Comparison of ENCODE assay signal across 1 cellular context in the genomic region with DNA sequence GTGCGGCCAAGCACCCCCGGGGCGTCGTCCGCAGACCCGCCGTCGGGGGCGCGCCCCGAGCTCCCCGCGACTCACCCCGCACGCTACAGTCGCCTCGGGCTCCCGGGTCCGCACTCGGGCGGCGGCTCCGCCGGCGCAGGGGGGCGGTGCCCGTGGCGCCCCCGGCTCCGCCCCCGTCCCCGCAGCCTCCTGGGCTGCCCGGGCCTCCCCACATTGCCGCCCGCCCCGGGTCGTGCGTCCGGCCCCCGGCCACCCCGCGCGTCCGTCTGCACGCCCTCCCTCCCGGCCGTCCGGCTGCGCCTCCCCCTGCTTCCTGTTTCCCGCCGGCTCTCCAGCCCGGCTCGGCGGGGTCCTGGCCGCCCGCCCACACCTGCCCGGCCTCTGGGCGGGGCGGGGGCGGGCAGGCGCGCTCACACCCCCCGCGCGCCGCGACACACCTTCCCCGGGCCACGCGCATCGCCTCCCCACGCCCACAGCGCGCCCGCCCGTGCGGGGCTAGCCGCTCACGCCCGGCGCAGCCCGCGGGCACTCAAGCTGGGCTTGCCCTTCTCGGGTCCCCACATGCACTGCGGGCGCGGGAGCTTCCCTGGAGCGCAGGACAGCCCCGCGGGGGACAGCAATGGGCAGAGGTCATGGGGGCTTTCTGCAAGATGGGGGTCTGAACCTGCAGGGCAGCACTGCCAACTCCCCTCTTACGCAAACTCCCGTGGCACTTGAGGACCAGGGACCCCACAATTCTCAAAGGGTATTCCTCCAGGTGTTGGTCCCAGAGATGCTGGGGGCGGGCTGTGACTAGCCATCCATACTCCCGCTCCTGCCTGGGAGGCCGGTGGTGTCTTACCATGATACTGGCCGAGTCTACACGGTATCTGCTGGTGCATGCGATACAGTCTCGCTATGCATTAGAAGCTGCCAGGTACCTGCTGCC.
TF ChIP-seq lines count a peak whose summit lies in the region.

A gene with protein sequence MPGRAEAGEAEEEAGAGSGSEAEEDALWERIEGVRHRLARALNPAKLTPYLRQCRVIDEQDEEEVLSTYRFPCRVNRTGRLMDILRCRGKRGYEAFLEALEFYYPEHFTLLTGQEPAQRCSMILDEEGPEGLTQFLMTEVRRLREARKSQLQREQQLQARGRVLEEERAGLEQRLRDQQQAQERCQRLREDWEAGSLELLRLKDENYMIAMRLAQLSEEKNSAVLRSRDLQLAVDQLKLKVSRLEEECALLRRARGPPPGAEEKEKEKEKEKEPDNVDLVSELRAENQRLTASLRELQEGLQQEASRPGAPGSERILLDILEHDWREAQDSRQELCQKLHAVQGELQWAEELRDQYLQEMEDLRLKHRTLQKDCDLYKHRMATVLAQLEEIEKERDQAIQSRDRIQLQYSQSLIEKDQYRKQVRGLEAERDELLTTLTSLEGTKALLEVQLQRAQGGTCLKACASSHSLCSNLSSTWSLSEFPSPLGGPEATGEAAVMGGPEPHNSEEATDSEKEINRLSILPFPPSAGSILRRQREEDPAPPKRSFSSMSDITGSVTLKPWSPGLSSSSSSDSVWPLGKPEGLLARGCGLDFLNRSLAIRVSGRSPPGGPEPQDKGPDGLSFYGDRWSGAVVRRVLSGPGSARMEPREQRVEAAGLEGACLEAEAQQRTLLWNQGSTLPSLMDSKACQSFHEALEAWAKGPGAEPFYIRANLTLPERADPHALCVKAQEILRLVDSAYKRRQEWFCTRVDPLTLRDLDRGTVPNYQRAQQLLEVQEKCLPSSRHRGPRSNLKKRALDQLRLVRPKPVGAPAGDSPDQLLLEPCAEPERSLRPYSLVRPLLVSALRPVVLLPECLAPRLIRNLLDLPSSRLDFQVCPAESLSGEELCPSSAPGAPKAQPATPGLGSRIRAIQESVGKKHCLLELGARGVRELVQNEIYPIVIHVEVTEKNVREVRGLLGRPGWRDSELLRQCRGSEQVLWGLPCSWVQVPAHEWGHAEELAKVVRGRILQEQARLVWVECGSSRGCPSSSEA (minus strand): TSS at position 148 of the 928 bp plus-strand sequence. CDS start 215 bp downstream, outside the sequence.

TF ChIP-seq in K562, 482 proteins besides CTCF, POLR2A, EP300 and RAD21 (continued from another document and continues in another):
- TF ChIP-seq, protein P1, sequence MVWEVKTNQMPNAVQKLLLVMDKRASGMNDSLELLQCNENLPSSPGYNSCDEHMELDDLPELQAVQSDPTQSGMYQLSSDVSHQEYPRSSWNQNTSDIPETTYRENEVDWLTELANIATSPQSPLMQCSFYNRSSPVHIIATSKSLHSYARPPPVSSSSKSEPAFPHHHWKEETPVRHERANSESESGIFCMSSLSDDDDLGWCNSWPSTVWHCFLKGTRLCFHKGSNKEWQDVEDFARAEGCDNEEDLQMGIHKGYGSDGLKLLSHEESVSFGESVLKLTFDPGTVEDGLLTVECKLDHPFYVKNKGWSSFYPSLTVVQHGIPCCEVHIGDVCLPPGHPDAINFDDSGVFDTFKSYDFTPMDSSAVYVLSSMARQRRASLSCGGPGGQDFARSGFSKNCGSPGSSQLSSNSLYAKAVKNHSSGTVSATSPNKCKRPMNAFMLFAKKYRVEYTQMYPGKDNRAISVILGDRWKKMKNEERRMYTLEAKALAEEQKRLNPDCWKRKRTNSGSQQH (CRISPR knock-in tag; IDR thresholded peaks at IDR 0.05) = no peak
- no peak for TF ChIP-seq BCOR (IDR thresholded peaks at IDR 0.05)
- TF ChIP-seq ETV1 (tag; conservative IDR thresholded peaks at IDR 0.05; ENCODE audit: low read depth) = no peak
- TF ChIP-seq RHOXF2B (CRISPR knock-in tag; conservative IDR thresholded peaks at IDR 0.05) = no peak
- no peak for TF ChIP-seq ZNF282 (CRISPR knock-in tag; IDR thresholded peaks at IDR 0.05)
- no peak for TF ChIP-seq MCM7 (IDR thresholded peaks at IDR 0.05)
- TF ChIP-seq, protein P2, sequence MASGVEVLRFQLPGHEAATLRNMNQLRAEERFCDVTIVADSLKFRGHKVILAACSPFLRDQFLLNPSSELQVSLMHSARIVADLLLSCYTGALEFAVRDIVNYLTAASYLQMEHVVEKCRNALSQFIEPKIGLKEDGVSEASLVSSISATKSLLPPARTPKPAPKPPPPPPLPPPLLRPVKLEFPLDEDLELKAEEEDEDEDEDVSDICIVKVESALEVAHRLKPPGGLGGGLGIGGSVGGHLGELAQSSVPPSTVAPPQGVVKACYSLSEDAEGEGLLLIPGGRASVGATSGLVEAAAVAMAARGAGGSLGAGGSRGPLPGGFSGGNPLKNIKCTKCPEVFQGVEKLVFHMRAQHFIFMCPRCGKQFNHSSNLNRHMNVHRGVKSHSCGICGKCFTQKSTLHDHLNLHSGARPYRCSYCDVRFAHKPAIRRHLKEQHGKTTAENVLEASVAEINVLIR (CRISPR knock-in tag; IDR thresholded peaks at IDR 0.05) = no peak
- no peak for TF ChIP-seq XRCC3 (IDR thresholded peaks at IDR 0.05)
- peak; percentile 47 for TF ChIP-seq POLR2G (IDR thresholded peaks at IDR 0.05; ENCODE audit: low read depth, low read length)
- TF ChIP-seq TAL1 (IDR thresholded peaks at IDR 0.05) = no peak
- no peak for TF ChIP-seq CBX3 (IDR thresholded peaks at IDR 0.05; ENCODE audit: borderline replicate concordance in 1 of 2, low read length in 2 of 2)
- TF ChIP-seq ZSCAN32 (CRISPR knock-in tag; IDR thresholded peaks at IDR 0.05) = no peak
- peak; percentile 75; the same call in 1 of the 2 replicates for TF ChIP-seq ZBTB7A (IDR thresholded peaks at IDR 0.05; ENCODE audit: borderline replicate concordance, control insufficient read depth, low read depth, low read length)
- no peak for TF ChIP-seq ZNF778 (CRISPR knock-in tag; IDR thresholded peaks at IDR 0.05)
- TF ChIP-seq ZNF77 (CRISPR knock-in tag; IDR thresholded peaks at IDR 0.05) = no peak
- no peak for TF ChIP-seq ZFPM2 (CRISPR knock-in tag; IDR thresholded peaks at IDR 0.05)
- TF ChIP-seq, protein P3, sequence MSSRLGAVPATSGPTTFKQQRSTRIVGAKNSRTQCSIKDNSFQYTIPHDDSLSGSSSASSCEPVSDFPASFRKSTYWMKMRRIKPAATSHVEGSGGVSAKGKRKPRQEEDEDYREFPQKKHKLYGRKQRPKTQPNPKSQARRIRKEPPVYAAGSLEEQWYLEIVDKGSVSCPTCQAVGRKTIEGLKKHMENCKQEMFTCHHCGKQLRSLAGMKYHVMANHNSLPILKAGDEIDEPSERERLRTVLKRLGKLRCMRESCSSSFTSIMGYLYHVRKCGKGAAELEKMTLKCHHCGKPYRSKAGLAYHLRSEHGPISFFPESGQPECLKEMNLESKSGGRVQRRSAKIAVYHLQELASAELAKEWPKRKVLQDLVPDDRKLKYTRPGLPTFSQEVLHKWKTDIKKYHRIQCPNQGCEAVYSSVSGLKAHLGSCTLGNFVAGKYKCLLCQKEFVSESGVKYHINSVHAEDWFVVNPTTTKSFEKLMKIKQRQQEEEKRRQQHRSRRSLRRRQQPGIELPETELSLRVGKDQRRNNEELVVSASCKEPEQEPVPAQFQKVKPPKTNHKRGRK (tag; IDR thresholded peaks at IDR 0.05) = no peak
- TF ChIP-seq TAF15 (IDR thresholded peaks at IDR 0.05; ENCODE audit: low read depth, low read length) = no peak
- TF ChIP-seq, protein P4, sequence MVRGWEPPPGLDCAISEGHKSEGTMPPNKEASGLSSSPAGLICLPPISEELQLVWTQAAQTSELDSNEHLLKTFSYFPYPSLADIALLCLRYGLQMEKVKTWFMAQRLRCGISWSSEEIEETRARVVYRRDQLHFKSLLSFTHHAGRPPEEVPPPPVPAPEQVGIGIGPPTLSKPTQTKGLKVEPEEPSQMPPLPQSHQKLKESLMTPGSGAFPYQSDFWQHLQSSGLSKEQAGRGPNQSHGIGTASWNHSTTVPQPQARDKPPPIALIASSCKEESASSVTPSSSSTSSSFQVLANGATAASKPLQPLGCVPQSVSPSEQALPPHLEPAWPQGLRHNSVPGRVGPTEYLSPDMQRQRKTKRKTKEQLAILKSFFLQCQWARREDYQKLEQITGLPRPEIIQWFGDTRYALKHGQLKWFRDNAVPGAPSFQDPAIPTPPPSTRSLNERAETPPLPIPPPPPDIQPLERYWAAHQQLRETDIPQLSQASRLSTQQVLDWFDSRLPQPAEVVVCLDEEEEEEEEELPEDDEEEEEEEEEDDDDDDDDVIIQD (CRISPR knock-in tag; IDR thresholded peaks at IDR 0.05) = no peak
- no peak for TF ChIP-seq CBFA2T3 (IDR thresholded peaks at IDR 0.05)
- TF ChIP-seq, protein P5, sequence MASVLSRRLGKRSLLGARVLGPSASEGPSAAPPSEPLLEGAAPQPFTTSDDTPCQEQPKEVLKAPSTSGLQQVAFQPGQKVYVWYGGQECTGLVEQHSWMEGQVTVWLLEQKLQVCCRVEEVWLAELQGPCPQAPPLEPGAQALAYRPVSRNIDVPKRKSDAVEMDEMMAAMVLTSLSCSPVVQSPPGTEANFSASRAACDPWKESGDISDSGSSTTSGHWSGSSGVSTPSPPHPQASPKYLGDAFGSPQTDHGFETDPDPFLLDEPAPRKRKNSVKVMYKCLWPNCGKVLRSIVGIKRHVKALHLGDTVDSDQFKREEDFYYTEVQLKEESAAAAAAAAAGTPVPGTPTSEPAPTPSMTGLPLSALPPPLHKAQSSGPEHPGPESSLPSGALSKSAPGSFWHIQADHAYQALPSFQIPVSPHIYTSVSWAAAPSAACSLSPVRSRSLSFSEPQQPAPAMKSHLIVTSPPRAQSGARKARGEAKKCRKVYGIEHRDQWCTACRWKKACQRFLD (CRISPR knock-in tag; IDR thresholded peaks at IDR 0.05) = no peak
- TF ChIP-seq TAF9B (IDR thresholded peaks at IDR 0.05; ENCODE audit: partially characterized antibody) = no peak
- no peak for TF ChIP-seq ZNF124 (CRISPR knock-in tag; IDR thresholded peaks at IDR 0.05)
- TF ChIP-seq, protein P6, sequence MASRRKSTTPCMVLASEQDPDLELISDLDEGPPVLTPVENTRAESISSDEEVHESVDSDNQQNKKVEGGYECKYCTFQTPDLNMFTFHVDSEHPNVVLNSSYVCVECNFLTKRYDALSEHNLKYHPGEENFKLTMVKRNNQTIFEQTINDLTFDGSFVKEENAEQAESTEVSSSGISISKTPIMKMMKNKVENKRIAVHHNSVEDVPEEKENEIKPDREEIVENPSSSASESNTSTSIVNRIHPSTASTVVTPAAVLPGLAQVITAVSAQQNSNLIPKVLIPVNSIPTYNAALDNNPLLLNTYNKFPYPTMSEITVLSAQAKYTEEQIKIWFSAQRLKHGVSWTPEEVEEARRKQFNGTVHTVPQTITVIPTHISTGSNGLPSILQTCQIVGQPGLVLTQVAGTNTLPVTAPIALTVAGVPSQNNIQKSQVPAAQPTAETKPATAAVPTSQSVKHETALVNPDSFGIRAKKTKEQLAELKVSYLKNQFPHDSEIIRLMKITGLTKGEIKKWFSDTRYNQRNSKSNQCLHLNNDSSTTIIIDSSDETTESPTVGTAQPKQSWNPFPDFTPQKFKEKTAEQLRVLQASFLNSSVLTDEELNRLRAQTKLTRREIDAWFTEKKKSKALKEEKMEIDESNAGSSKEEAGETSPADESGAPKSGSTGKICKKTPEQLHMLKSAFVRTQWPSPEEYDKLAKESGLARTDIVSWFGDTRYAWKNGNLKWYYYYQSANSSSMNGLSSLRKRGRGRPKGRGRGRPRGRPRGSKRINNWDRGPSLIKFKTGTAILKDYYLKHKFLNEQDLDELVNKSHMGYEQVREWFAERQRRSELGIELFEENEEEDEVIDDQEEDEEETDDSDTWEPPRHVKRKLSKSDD (conservative IDR thresholded peaks at IDR 0.05; ENCODE audit: low read length) = no peak
- TF ChIP-seq RBM22 (IDR thresholded peaks at IDR 0.05; ENCODE audit: low read depth, low read length, poor library complexity, severe bottlenecking) = no peak
- TF ChIP-seq MEIS2 (IDR thresholded peaks at IDR 0.05; ENCODE audit: partially characterized antibody) = no peak
